25 cellular contexts compared by ENCODE assay signal in the genomic region with DNA sequence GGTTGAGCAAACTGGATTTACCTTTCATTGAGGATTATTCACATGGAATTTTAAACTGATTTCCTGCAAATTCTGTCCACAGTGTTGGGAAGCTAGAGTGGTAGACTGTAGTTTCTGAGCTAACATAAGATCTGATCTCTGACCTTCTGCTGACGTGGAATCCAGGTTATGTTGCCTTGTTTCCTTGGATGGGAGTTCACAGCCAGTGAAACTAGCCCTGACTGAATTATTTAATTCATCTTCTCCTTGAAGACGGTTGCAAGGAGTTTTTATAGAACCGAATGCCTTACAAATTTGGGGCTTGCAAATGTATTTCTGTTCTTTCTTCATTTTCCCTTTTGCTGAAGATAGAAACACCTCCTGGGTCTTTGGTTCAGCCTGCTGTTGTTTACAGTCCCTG.
"Had no signal": no experiment of that assay in that cellular context is flagged by ENCODE, and none has a peak within 500 bp of the region (broad histone marks: within the 10 kb centered on the region; RNA-seq: fewer than 3 reads in every experiment).

No MANE protein-coding gene starts in this region.

- H3K4me3 ChIP-seq: coronary artery, esophagus muscularis mucosa, gastroesophageal sphincter, heart right ventricle, lower lobe of right lung, mucosa of descending colon, neural progenitor cell, prostate gland, right atrium auricular region, sigmoid colon, stomach, thyroid gland, vagina had no signal

- H3K4me1 ChIP-seq: esophagus muscularis mucosa, foreskin keratinocyte, gastroesophageal sphincter, heart right ventricle, lower lobe of right lung, neural progenitor cell, parathyroid adenoma, prostate gland, right atrium auricular region, sigmoid colon, stomach, thyroid gland, vagina had no signal

- H3K9me3 Mint-ChIP-seq: natural killer cell treated with Interleukin-12 subunit alpha and Interleukin-12 subunit beta and Interleukin-15 and Interleukin-18, amount 100 ng/mL, for 72 hours; stimulated activated effector memory CD8-positive, alpha-beta T cell treated with anti-CD3 and anti-CD28 coated beads, Interleukin-12 subunit alpha, Interleukin-12 subunit beta, amount 100 ng/mL, for 72 hours had no signal

- H3K9ac ChIP-seq: neural progenitor cell, parathyroid adenoma had no signal

- H3K36me3 Mint-ChIP-seq: naive B cell; natural killer cell treated with Interleukin-12 subunit alpha and Interleukin-12 subunit beta and Interleukin-15 and Interleukin-18, amount 100 ng/mL, for 72 hours; stimulated activated effector memory CD8-positive, alpha-beta T cell treated with anti-CD3 and anti-CD28 coated beads, Interleukin-12 subunit alpha, Interleukin-12 subunit beta, amount 100 ng/mL, for 72 hours had no signal

- H3K4me3 Mint-ChIP-seq: naive B cell; natural killer cell treated with Interleukin-12 subunit alpha and Interleukin-12 subunit beta and Interleukin-15 and Interleukin-18, amount 100 ng/mL, for 72 hours; neural progenitor cell; stimulated activated effector memory CD8-positive, alpha-beta T cell treated with anti-CD3 and anti-CD28 coated beads, Interleukin-12 subunit alpha, Interleukin-12 subunit beta, amount 100 ng/mL, for 72 hours had no signal

- H3K27me3 ChIP-seq: esophagus muscularis mucosa, gastroesophageal sphincter, neural progenitor cell, right atrium auricular region, sigmoid colon, stomach, thyroid gland, vagina had no signal

- ATAC-seq: foreskin keratinocyte; gastroesophageal sphincter; heart right ventricle; left cardiac atrium; left ventricle myocardium superior; lower lobe of right lung; mucosa of descending colon; natural killer cell treated with Interleukin-12 subunit alpha and Interleukin-12 subunit beta and Interleukin-15 and Interleukin-18, amount 100 ng/mL, for 72 hours; stimulated activated effector memory CD8-positive, alpha-beta T cell treated with anti-CD3 and anti-CD28 coated beads, Interleukin-12 subunit alpha, Interleukin-12 subunit beta, amount 100 ng/mL, for 72 hours had no signal

- H3K27ac ChIP-seq: coronary artery, esophagus muscularis mucosa, foreskin keratinocyte, gastroesophageal sphincter, heart right ventricle, lower lobe of right lung, neural progenitor cell, parathyroid adenoma, prostate gland, right atrium auricular region, sigmoid colon, stomach, thyroid gland, vagina had no signal

- H3K36me3 ChIP-seq: esophagus muscularis mucosa, gastroesophageal sphincter, heart right ventricle, lower lobe of right lung, neural progenitor cell, prostate gland, right atrium auricular region, sigmoid colon, stomach, thyroid gland, vagina had no signal

- H3K9me3 ChIP-seq: esophagus muscularis mucosa, gastroesophageal sphincter, heart right ventricle, lower lobe of right lung, mucosa of descending colon, prostate gland, right atrium auricular region, sigmoid colon, stomach, thyroid gland, vagina had no signal

- H3K27ac Mint-ChIP-seq: naive B cell; natural killer cell treated with Interleukin-12 subunit alpha and Interleukin-12 subunit beta and Interleukin-15 and Interleukin-18, amount 100 ng/mL, for 72 hours; neural progenitor cell; stimulated activated effector memory CD8-positive, alpha-beta T cell treated with anti-CD3 and anti-CD28 coated beads, Interleukin-12 subunit alpha, Interleukin-12 subunit beta, amount 100 ng/mL, for 72 hours had no signal

- DNase-seq: dermis blood vessel endothelial cell; effector memory CD4-positive, alpha-beta T cell; foreskin keratinocyte; heart right ventricle; left cardiac atrium; left ventricle myocardium superior; lower lobe of right lung; mucosa of descending colon; naive B cell; sigmoid colon; stimulated activated CD4-positive, alpha-beta T cell treated with anti-CD3 and anti-CD28 coated beads, Interleukin-2, amount 100 ng/mL, for 24 hours; stimulated activated CD4-positive, alpha-beta T cell treated with anti-CD3 and anti-CD28 coated beads, Interleukin-4, amount 100 ng/mL, for 24 hours; stimulated activated naive CD4-positive, alpha-beta T cell treated with Interleukin-2 at 50 U/mL for 16 hours; stomach; thyroid gland had no signal

- H3K4me1 Mint-ChIP-seq: naive B cell; neural progenitor cell; stimulated activated effector memory CD8-positive, alpha-beta T cell treated with anti-CD3 and anti-CD28 coated beads, Interleukin-12 subunit alpha, Interleukin-12 subunit beta, amount 100 ng/mL, for 72 hours had no signal
